In genomic region chr12:108318472-108319275, GRCh38 we compare ENCODE assay signal across 13 cellular contexts. TPM values are rescaled to one million over a fixed set of nuclear protein-coding genes. Genes with fewer than 3 reads are reported as not detected.
"Had no signal": no experiment of that assay in that cellular context is flagged by ENCODE, and none has a peak within 500 bp of the region (broad histone marks: within the 10 kb centered on the region; RNA-seq: fewer than 3 reads in every experiment).

No MANE protein-coding gene starts in this region.

- H3K36me3 ChIP-seq: esophagus muscularis mucosa, SJCRH30, spleen, suprapubic skin had no signal

- H3K27me3 ChIP-seq: hepatocyte, left lung, SJCRH30 had no signal

- DNase-seq: activated CD4-positive, alpha-beta T cell treated with anti-CD3 and anti-CD28 coated beads for 48 hours; activated naive CD8-positive, alpha-beta T cell treated with anti-CD3 and anti-CD28 coated beads for 36 hours; amygdala; left lung; SJCRH30; spleen had no signal

- H3K4me1 ChIP-seq: SJCRH30 had no signal

- H3K27ac ChIP-seq: esophagus muscularis mucosa, hepatocyte, left lung, SJCRH30, suprapubic skin had no signal

- ATAC-seq: left lung, sciatic nerve had no signal

- H3K4me3 ChIP-seq: esophagus muscularis mucosa, hepatocyte, left lung, SJCRH30, suprapubic skin had no signal

- H3K4me2 ChIP-seq: hepatocyte had no signal

- H3K79me2 ChIP-seq: hepatocyte had no signal

- H3K9me3 ChIP-seq: esophagus muscularis mucosa, left lung, spleen, suprapubic skin had no signal

RNA-seq across cellular contexts. Expression of gene CMKLR1, which starts 20.4 kb away (rescaled TPM):
- total RNA-seq: activated CD8-positive, alpha-beta memory T cell treated with anti-CD3 and anti-CD28 coated beads for 36 hours; activated naive CD8-positive, alpha-beta T cell treated with anti-CD3 and anti-CD28 coated beads for 36 hours; activated T-helper 1 cell treated with anti-CD3 and anti-CD28 coated beads, Interleukin-12 subunit alpha, Interleukin-12 subunit beta, Interleukin-2, Interleukin-4 antibody, amounts not matched to agents 30 ng/mL and 10 ng/mL and 1 ng/mL, durations not matched to agents 14 hours and 24 hours and 36 hours had no signal
- polyA plus RNA-seq: keratinocyte had no signal
